13 cellular contexts compared by ENCODE assay signal in genomic region chr5:143577554-143577953, GRCh38.
"Had no signal": no experiment of that assay in that cellular context is flagged by ENCODE, and none has a peak within 500 bp of the region (broad histone marks: within the 10 kb centered on the region; RNA-seq: fewer than 3 reads in every experiment).

No MANE protein-coding gene starts in this region.

- ATAC-seq: stimulated activated naive CD8-positive, alpha-beta T cell treated with anti-CD3 and anti-CD28 coated beads, Interleukin-15, amount 100 ng/mL, for 72 hours had no signal

- H3K4me3 ChIP-seq: adrenal gland, coronary artery, esophagus muscularis mucosa, testis had no signal

- H3K27ac Mint-ChIP-seq: activated naive CD4-positive, alpha-beta T cell treated with anti-CD3 and anti-CD28 coated beads, Interleukin-2, amount 10 ng/mL, durations not matched to agents 7 days and 5 days; activated T-helper 17 cell treated with anti-CD3 and anti-CD28 coated beads, Interleukin-2, amount 50 U/mL, for 72 hours; stimulated activated naive CD8-positive, alpha-beta T cell treated with anti-CD3 and anti-CD28 coated beads, Interleukin-15, amount 100 ng/mL, for 72 hours had no signal

- H3K9me3 ChIP-seq: adrenal gland, esophagus muscularis mucosa, testis had no signal

- H3K27me3 ChIP-seq: adrenal gland, esophagus muscularis mucosa, testis had no signal

- H3K9me3 Mint-ChIP-seq: activated naive CD4-positive, alpha-beta T cell treated with anti-CD3 and anti-CD28 coated beads, Interleukin-2, amount 10 ng/mL, durations not matched to agents 7 days and 5 days; activated T-helper 17 cell treated with anti-CD3 and anti-CD28 coated beads, Interleukin-2, amount 50 U/mL, for 72 hours had no signal

- H3K4me1 ChIP-seq: adrenal gland, testis had no signal

- H3K36me3 Mint-ChIP-seq: activated naive CD4-positive, alpha-beta T cell treated with anti-CD3 and anti-CD28 coated beads, Interleukin-2, amount 10 ng/mL, durations not matched to agents 7 days and 5 days had no signal

- H3K4me1 Mint-ChIP-seq: activated naive CD4-positive, alpha-beta T cell treated with anti-CD3 and anti-CD28 coated beads, Interleukin-2, amount 10 ng/mL, durations not matched to agents 7 days and 5 days; activated T-helper 17 cell treated with anti-CD3 and anti-CD28 coated beads, Interleukin-2, amount 50 U/mL, for 72 hours had no signal

- H3K4me3 Mint-ChIP-seq: activated naive CD4-positive, alpha-beta T cell treated with anti-CD3 and anti-CD28 coated beads, Interleukin-2, amount 10 ng/mL, durations not matched to agents 7 days and 5 days; activated T-helper 17 cell treated with anti-CD3 and anti-CD28 coated beads, Interleukin-2, amount 50 U/mL, for 72 hours; stimulated activated naive CD8-positive, alpha-beta T cell treated with anti-CD3 and anti-CD28 coated beads, Interleukin-15, amount 100 ng/mL, for 72 hours had no signal

- DNase-seq: activated CD4-positive, alpha-beta T cell treated with anti-CD3 and anti-CD28 coated beads for 1 hour; activated CD4-positive, alpha-beta T cell treated with anti-CD3 and anti-CD28 coated beads, Interleukin-2, amount 50 U/mL, for 4 hours; activated naive CD4-positive, alpha-beta T cell treated with anti-CD3 and anti-CD28 coated beads, Interleukin-2, amount 10 ng/mL, durations not matched to agents 7 days and 5 days; central memory CD4-positive, alpha-beta T cell; foreskin melanocyte; stimulated activated CD4-positive, alpha-beta T cell treated with anti-CD3 and anti-CD28 coated beads, Interleukin-1b, Interleukin-23, amount 100 ng/mL, for 48 hours; stimulated activated naive CD8-positive, alpha-beta T cell treated with anti-CD3 and anti-CD28 coated beads, Interleukin-15, amount 100 ng/mL, for 72 hours; T-helper 9 cell; testis had no signal

- H3K36me3 ChIP-seq: adrenal gland, esophagus muscularis mucosa had no signal

- H3K27ac ChIP-seq: adrenal gland, coronary artery, esophagus muscularis mucosa, testis had no signal
